Comparison of ENCODE assay signal across 1 cellular context in the genomic region with DNA sequence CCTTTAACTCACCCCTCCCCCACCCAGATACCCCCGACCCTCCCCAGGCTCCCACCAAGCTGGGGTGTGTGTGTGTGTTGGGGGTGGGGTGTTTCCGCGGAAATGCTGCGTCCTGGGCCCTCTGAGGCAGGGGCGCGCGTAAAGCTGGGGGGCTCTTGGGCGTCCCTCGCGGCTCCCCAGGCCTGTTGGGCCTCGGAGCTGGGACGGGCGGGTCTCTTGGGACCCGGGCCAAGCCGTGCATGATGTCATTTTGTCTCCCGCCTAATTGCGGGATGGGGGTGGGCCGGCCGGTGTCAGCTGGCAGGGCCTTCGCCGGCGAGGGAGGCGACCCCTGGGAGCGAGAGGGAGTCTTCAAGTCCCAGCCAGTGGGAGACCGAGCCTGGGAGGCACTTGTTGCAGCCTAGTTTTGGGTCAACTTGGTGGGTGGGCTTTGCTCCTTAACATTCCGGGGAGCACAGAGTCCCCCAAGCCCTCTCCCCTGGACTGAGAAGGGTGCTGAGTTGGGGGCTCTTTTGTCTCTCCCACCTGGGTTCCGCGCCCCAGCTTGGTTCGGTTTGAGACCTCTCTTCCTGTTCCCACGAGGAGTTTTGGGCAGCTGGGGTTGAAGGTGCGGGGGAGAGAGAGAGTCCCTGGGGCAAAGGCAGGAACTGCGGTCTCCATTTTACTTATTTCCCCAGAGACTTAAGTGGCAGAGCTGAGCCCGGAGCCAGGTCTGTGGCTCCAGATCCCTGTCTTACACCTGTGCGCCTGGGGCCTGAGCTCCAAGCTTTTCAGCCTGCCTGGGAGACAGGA.
TF ChIP-seq lines count a peak whose summit lies in the region.

No MANE protein-coding gene starts in this region.

TF ChIP-seq in HepG2, 621 proteins besides CTCF, POLR2A, EP300 and RAD21 (continues in another document):
- TF ChIP-seq FOXC1 (CRISPR knock-in tag; IDR thresholded peaks at IDR 0.05; ENCODE audit: borderline replicate concordance) (no peak), PRMT3 (CRISPR knock-in tag; IDR thresholded peaks at IDR 0.05; ENCODE audit: borderline replicate concordance, low read depth) (0 out of 2 replicates have a peak, but pooled peaks have one; percentile 12), FOSL2 (CRISPR knock-in tag; IDR thresholded peaks at IDR 0.05) (no peak), AKAP8 (CRISPR knock-in tag; IDR thresholded peaks at IDR 0.05) (no peak), ZNF496 (CRISPR knock-in tag; IDR thresholded peaks at IDR 0.05; ENCODE audit: insufficient replicate concordance) (no peak), KDM5B (CRISPR knock-in tag; IDR thresholded peaks at IDR 0.05; ENCODE audit: borderline replicate concordance) (0 out of 2 replicates have a peak, but pooled peaks have one; percentile 11), FOXA1 (IDR thresholded peaks at IDR 0.05) (no peak), FOXA1 (CRISPR knock-in tag; IDR thresholded peaks at IDR 0.05) (no peak), MAFG (CRISPR knock-in tag; IDR thresholded peaks at IDR 0.05) (no peak), PHF8 (CRISPR knock-in tag; IDR thresholded peaks at IDR 0.05) (no peak; the same call in 1 of the 2 replicates), ZNF75D (CRISPR knock-in tag; IDR thresholded peaks at IDR 0.05; ENCODE audit: borderline replicate concordance) (no peak), ZBTB40 (IDR thresholded peaks at IDR 0.05) (no peak), ZBTB40 (CRISPR knock-in tag; IDR thresholded peaks at IDR 0.05) (peak; percentile 18; the same call in 1 of the 2 replicates), ZNF883 (CRISPR knock-in tag; IDR thresholded peaks at IDR 0.05; ENCODE audit: not compliant biosample characterization) (peak; percentile 32), ZNF570 (CRISPR knock-in tag; IDR thresholded peaks at IDR 0.05; ENCODE audit: borderline replicate concordance) (0 out of 2 replicates have a peak, but pooled peaks have one; percentile 4), NONO (IDR thresholded peaks at IDR 0.05) (no peak), NONO (CRISPR knock-in tag; conservative IDR thresholded peaks at IDR 0.05) (no peak; the same call in 1 of the 2 replicates), FOXO4 (CRISPR knock-in tag; conservative IDR thresholded peaks at IDR 0.05) (0 out of 2 replicates have a peak, but pooled peaks have one; percentile 71), ZNF451 (CRISPR knock-in tag; IDR thresholded peaks at IDR 0.05) (0 out of 2 replicates have a peak, but pooled peaks have one; percentile 10), SKI (IDR thresholded peaks at IDR 0.05; ENCODE audit: partially characterized antibody) (no peak), U2AF2 (IDR thresholded peaks at IDR 0.05; ENCODE audit: low read depth, low read length) (no peak), ZBTB33 (CRISPR knock-in tag; IDR thresholded peaks at IDR 0.05) (0 out of 2 replicates have a peak, but pooled peaks have one; percentile 19), ZNF552 (CRISPR knock-in tag; IDR thresholded peaks at IDR 0.05; ENCODE audit: borderline replicate concordance) (0 out of 2 replicates have a peak, but pooled peaks have one; percentile 32), ZNF773 (CRISPR knock-in tag; IDR thresholded peaks at IDR 0.05; ENCODE audit: borderline replicate concordance) (no peak)
- TF ChIP-seq, protein P1, sequence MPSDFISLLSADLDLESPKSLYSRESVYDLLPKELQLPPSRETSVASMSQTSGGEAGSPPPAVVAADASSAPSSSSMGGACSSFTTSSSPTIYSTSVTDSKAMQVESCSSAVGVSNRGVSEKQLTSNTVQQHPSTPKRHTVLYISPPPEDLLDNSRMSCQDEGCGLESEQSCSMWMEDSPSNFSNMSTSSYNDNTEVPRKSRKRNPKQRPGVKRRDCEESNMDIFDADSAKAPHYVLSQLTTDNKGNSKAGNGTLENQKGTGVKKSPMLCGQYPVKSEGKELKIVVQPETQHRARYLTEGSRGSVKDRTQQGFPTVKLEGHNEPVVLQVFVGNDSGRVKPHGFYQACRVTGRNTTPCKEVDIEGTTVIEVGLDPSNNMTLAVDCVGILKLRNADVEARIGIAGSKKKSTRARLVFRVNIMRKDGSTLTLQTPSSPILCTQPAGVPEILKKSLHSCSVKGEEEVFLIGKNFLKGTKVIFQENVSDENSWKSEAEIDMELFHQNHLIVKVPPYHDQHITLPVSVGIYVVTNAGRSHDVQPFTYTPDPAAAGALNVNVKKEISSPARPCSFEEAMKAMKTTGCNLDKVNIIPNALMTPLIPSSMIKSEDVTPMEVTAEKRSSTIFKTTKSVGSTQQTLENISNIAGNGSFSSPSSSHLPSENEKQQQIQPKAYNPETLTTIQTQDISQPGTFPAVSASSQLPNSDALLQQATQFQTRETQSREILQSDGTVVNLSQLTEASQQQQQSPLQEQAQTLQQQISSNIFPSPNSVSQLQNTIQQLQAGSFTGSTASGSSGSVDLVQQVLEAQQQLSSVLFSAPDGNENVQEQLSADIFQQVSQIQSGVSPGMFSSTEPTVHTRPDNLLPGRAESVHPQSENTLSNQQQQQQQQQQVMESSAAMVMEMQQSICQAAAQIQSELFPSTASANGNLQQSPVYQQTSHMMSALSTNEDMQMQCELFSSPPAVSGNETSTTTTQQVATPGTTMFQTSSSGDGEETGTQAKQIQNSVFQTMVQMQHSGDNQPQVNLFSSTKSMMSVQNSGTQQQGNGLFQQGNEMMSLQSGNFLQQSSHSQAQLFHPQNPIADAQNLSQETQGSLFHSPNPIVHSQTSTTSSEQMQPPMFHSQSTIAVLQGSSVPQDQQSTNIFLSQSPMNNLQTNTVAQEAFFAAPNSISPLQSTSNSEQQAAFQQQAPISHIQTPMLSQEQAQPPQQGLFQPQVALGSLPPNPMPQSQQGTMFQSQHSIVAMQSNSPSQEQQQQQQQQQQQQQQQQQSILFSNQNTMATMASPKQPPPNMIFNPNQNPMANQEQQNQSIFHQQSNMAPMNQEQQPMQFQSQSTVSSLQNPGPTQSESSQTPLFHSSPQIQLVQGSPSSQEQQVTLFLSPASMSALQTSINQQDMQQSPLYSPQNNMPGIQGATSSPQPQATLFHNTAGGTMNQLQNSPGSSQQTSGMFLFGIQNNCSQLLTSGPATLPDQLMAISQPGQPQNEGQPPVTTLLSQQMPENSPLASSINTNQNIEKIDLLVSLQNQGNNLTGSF (CRISPR knock-in tag; IDR thresholded peaks at IDR 0.05), result no peak
- TF ChIP-seq, protein P2, sequence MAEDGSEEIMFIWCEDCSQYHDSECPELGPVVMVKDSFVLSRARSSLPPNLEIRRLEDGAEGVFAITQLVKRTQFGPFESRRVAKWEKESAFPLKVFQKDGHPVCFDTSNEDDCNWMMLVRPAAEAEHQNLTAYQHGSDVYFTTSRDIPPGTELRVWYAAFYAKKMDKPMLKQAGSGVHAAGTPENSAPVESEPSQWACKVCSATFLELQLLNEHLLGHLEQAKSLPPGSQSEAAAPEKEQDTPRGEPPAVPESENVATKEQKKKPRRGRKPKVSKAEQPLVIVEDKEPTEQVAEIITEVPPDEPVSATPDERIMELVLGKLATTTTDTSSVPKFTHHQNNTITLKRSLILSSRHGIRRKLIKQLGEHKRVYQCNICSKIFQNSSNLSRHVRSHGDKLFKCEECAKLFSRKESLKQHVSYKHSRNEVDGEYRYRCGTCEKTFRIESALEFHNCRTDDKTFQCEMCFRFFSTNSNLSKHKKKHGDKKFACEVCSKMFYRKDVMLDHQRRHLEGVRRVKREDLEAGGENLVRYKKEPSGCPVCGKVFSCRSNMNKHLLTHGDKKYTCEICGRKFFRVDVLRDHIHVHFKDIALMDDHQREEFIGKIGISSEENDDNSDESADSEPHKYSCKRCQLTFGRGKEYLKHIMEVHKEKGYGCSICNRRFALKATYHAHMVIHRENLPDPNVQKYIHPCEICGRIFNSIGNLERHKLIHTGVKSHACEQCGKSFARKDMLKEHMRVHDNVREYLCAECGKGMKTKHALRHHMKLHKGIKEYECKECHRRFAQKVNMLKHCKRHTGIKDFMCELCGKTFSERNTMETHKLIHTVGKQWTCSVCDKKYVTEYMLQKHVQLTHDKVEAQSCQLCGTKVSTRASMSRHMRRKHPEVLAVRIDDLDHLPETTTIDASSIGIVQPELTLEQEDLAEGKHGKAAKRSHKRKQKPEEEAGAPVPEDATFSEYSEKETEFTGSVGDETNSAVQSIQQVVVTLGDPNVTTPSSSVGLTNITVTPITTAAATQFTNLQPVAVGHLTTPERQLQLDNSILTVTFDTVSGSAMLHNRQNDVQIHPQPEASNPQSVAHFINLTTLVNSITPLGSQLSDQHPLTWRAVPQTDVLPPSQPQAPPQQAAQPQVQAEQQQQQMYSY (CRISPR knock-in tag; IDR thresholded peaks at IDR 0.05), result peak; percentile 31; the same call in 1 of the 2 replicates
- TF ChIP-seq, protein P3, sequence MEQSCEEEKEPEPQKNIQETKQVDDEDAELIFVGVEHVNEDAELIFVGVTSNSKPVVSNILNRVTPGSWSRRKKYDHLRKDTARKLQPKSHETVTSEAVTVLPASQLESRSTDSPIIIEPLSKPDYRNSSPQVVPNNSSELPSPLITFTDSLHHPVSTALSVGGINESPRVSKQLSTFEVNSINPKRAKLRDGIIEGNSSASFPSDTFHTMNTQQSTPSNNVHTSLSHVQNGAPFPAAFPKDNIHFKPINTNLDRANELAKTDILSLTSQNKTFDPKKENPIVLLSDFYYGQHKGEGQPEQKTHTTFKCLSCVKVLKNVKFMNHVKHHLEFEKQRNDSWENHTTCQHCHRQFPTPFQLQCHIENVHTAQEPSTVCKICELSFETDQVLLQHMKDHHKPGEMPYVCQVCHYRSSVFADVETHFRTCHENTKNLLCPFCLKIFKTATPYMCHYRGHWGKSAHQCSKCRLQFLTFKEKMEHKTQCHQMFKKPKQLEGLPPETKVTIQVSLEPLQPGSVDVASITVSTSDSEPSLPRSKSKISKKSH (CRISPR knock-in tag; IDR thresholded peaks at IDR 0.05; ENCODE audit: borderline replicate concordance), result no peak
